Comparison of ENCODE assay signal across 8 cellular contexts in the genomic region with DNA sequence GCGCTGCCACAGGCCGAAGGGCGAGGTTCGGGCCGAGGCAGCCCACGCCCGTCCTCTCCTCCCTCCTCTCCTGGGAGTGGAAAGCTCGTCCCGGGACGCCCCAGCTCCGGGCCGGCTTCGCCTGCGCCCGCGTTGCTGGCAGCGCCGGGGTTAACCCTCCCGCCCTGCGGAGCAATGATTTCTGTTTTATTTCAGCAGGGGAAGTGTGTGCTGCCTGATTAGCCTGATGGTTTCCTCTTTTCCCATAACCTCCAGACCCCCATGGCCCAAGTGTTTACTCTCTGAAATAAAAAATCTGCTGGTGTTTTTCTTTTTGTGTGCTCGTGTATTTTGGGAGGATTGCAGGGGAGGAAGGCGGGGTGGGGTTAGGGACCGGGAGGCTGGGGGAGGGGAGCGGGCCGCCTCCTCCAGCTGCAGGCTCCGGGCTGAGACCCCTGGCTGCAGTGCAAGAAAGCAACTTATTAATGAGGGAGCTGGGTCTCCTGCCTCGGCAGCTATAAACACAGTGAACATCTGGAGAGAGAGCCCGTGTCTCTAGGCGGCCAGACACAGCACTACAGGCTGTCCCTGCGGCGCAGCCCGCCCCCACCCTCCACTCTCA. TPM values are rescaled to one million over a fixed set of nuclear protein-coding genes. Genes with fewer than 3 reads are reported as not detected.
A peak's percentile ranks its signal among the peaks of the same experiment; 100 is the strongest.
DNase-seq lines count a peak whose midpoint lies in the region; ATAC-seq and TF ChIP-seq lines count a peak whose summit lies in the region.

No MANE protein-coding gene starts in this region.

- H3K27ac Mint-ChIP-seq in activated naive CD8-positive, alpha-beta T cell treated with anti-CD3 and anti-CD28 coated beads for 36 hours, result peak overlapping the region; percentile 77

- intact Hi-C loops in left ventricle myocardium superior (cut with micrococcal nuclease) (no loop called here), psoas muscle (cut with DNase I) (no loop called here)

- TF ChIP-seq CTCF in psoas muscle (IDR thresholded peaks at IDR 0.05), result no peak

- no peaks in the 10 kb centered on the region for H3K27me3 Mint-ChIP-seq in activated naive CD8-positive, alpha-beta T cell treated with anti-CD3 and anti-CD28 coated beads for 36 hours

- H3K4me1 Mint-ChIP-seq in activated naive CD8-positive, alpha-beta T cell treated with anti-CD3 and anti-CD28 coated beads for 36 hours, result peaks cover 81% of the 10 kb centered on the region

- peak overlapping the region; percentile 46 for H3K4me3 ChIP-seq in HUES64 (ENCODE audit: low read length)
- H3K4me3 ChIP-seq in psoas muscle, result peak overlapping the region; percentile 69

- H3K9me3 ChIP-seq in HUES64 (ENCODE audit: insufficient read depth, low read depth, low read length) (no peaks in the 10 kb centered on the region), psoas muscle (no peaks in the 10 kb centered on the region)

- no peak overlapping the region for H3K27ac ChIP-seq in HUES64 (ENCODE audit: low read depth, low read length)
- peak overlapping the region; percentile 74 for H3K27ac ChIP-seq in psoas muscle

- 3% methylated on average over 32 of the region's 32 CpGs for WGBS in HUES64
- whole genome bisulfite sequencing in psoas muscle, 3 donors, result 0 to 4% (median 2%) methylated on average over 25 to 32 of the region's 32 CpGs

- H3K27me3 ChIP-seq in HUES64 (ENCODE audit: insufficient read depth, low read length), result peaks cover 96% of the 10 kb centered on the region
- no peaks in the 10 kb centered on the region for H3K27me3 ChIP-seq in psoas muscle (ENCODE audit: insufficient read depth in 3 of 3, low read length in 2 of 3)

- peaks cover 17% of the 10 kb centered on the region for H3K4me1 ChIP-seq in HUES64 (ENCODE audit: insufficient read depth, low read length)
- H3K4me1 ChIP-seq in psoas muscle, result peaks cover 18% of the 10 kb centered on the region

- H3K36me3 ChIP-seq in HUES64 (ENCODE audit: insufficient read depth, low read length) (0 out of 2 replicates have a peak, but pooled peaks cover 2% of the 10 kb centered on the region), psoas muscle (ENCODE audit: insufficient read depth in 1 of 2, low read depth in 1 of 2) (no peaks in the 10 kb centered on the region)

- peak overlapping the region; percentile 77 for H3K4me3 Mint-ChIP-seq in activated naive CD8-positive, alpha-beta T cell treated with anti-CD3 and anti-CD28 coated beads for 36 hours

- DNase-seq in AG08396 (ENCODE audit: low spot score), result peak; percentile 67
- DNase-seq in activated naive CD8-positive, alpha-beta T cell treated with anti-CD3 and anti-CD28 coated beads for 36 hours, result peak; percentile 36
- DNase-seq in left ventricle myocardium superior, result peak; percentile 81
- DNase-seq in psoas muscle, result peak; percentile 62 to 79
- DNase-seq in NCI-H1930 (lab: John Stamatoyannopoulos, UW), result no peak
- DNase-seq in activated gamma-delta T cell (lab: John Stamatoyannopoulos, UW), result no peak

- peaks cover 2% of the 10 kb centered on the region for H3K9me3 Mint-ChIP-seq in activated naive CD8-positive, alpha-beta T cell treated with anti-CD3 and anti-CD28 coated beads for 36 hours

- no peak overlapping the region for H3K9ac ChIP-seq in HUES64 (ENCODE audit: low read depth, low read length)

- peaks cover 4% of the 10 kb centered on the region for H3K36me3 Mint-ChIP-seq in activated naive CD8-positive, alpha-beta T cell treated with anti-CD3 and anti-CD28 coated beads for 36 hours

- ATAC-seq in left ventricle myocardium superior (peak; percentile 81), psoas muscle (peak; percentile 67 to 86 (median 73)), GM21717 (IDR thresholded peaks at IDR 0.05; ENCODE audit: unreplicated experiment) (no peak)

RNA-seq across cellular contexts. Expression of a gene that starts 38.6 kb away (rescaled TPM):
- polyA plus RNA-seq in HUES64 (2013, experiment 1 of 2), result 19.5 TPM
- polyA plus RNA-seq in HUES64 (2013, experiment 2 of 2), result 17.2 TPM
- 100 to 1,000 TPM; 426 to 430 TPM for total RNA-seq in activated naive CD8-positive, alpha-beta T cell treated with anti-CD3 and anti-CD28 coated beads for 36 hours
- total RNA-seq in left ventricle myocardium superior (53.4 TPM), psoas muscle (10 to 100 TPM; 19.3 to 32.4 (median 27.1) TPM)
- polyA plus RNA-seq in psoas muscle, result 10 to 100 TPM in 2 of 3 donors, 1 to 10 TPM in 1; 8.5 to 13.9 (median 12.6) TPM

Comparison
In these comparisons a context has a peak if more than half of its experiments do, and no peak if none do; other contexts are left out.
1. DNase-seq: peak in AG08396 (single experiment), activated naive CD8-positive, alpha-beta T cell treated with anti-CD3 and anti-CD28 coated beads for 36 hours (single experiment), left ventricle myocardium superior (single experiment) and psoas muscle (2 of 2); none in NCI-H1930 (0 of 2) and activated gamma-delta T cell (single experiment).